In the genomic region with DNA sequence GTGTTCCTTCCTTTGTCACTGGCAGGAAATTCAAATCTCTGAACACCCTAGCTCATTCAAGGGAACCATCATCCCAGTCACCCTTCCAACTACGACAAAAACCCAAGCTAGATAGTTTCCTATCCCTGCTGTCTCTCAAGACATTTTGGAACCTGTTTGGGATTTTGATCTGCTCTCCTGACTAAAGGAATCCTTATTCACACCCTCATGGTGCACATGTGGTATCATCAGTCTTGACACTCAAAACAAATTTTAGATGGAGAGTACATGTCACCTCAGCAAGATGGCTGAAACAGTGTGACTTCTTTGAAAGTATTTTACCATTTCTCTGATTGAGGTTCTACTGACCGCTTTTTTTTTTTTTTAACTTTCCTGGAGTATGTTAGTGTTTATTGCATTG, we compare ENCODE assay signal across 2 cellular contexts.
TF ChIP-seq lines count a peak whose summit lies in the region.

No MANE protein-coding gene starts in this region.

TF ChIP-seq in IMR-90, 13 proteins besides CTCF, POLR2A, EP300 and RAD21:
- TF ChIP-seq ELK1 (IDR thresholded peaks at IDR 0.05; ENCODE audit: borderline replicate concordance, low read depth, low read length) = no peak
- TF ChIP-seq MAFK (IDR thresholded peaks at IDR 0.05; ENCODE audit: low read depth, low read length) = no peak
- no peak for TF ChIP-seq MXI1 (IDR thresholded peaks at IDR 0.05; ENCODE audit: borderline replicate concordance, low read depth, low read length)
- TF ChIP-seq CHD1 (IDR thresholded peaks at IDR 0.05; ENCODE audit: low read depth, low read length) = no peak
- TF ChIP-seq RFX5 (IDR thresholded peaks at IDR 0.05; ENCODE audit: low read depth, low read length) = no peak

TF ChIP-seq in K562, 482 proteins besides CTCF, POLR2A, EP300 and RAD21 (continued from another document):
- TF ChIP-seq ZNF398 (CRISPR knock-in tag; IDR thresholded peaks at IDR 0.05) (peak; percentile 34; the same call in 1 of the 2 replicates), ZFP91 (CRISPR knock-in tag; IDR thresholded peaks at IDR 0.05) (no peak), SMAD3 (CRISPR knock-in tag; conservative IDR thresholded peaks at IDR 0.05) (0 out of 2 replicates have a peak, but pooled peaks have one; percentile 21), SMC3 (conservative IDR thresholded peaks at IDR 0.05; ENCODE audit: insufficient read depth, low read depth, low read length) (no peak), ERF (CRISPR knock-in tag; IDR thresholded peaks at IDR 0.05) (peak; percentile 60; the same call in 1 of the 2 replicates), ZNF175 (CRISPR knock-in tag; IDR thresholded peaks at IDR 0.05; ENCODE audit: low read depth) (0 out of 2 replicates have a peak, but pooled peaks have one; percentile 35), WHSC1 (IDR thresholded peaks at IDR 0.05; ENCODE audit: low read length) (no peak), ZNF551 (CRISPR knock-in tag; IDR thresholded peaks at IDR 0.05) (no peak), ZNF717 (CRISPR knock-in tag; IDR thresholded peaks at IDR 0.05) (no peak), IFI16 (CRISPR knock-in tag; IDR thresholded peaks at IDR 0.05) (no peak), GATAD2B (IDR thresholded peaks at IDR 0.05; ENCODE audit: borderline replicate concordance) (no peak), RFX7 (CRISPR knock-in tag; IDR thresholded peaks at IDR 0.05) (no peak), DMBX1 (CRISPR knock-in tag; IDR thresholded peaks at IDR 0.05; ENCODE audit: borderline replicate concordance) (peak; percentile 83; the same call in 1 of the 2 replicates), NCOA4 (IDR thresholded peaks at IDR 0.05; ENCODE audit: partially characterized antibody) (no peak), CEBPG (CRISPR knock-in tag; IDR thresholded peaks at IDR 0.05) (no peak), CEBPG (tag; conservative IDR thresholded peaks at IDR 0.05 in 1 of 2, IDR thresholded peaks at IDR 0.05 in 1 of 2) (no peak), E2F3 (CRISPR knock-in tag; IDR thresholded peaks at IDR 0.05) (peak; percentile 21; the same call in 1 of the 2 replicates)
- TF ChIP-seq, protein P1, sequence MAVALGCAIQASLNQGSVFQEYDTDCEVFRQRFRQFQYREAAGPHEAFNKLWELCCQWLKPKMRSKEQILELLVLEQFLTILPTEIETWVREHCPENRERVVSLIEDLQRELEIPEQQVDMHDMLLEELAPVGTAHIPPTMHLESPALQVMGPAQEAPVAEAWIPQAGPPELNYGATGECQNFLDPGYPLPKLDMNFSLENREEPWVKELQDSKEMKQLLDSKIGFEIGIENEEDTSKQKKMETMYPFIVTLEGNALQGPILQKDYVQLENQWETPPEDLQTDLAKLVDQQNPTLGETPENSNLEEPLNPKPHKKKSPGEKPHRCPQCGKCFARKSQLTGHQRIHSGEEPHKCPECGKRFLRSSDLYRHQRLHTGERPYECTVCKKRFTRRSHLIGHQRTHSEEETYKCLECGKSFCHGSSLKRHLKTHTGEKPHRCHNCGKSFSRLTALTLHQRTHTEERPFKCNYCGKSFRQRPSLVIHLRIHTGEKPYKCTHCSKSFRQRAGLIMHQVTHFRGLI (CRISPR knock-in tag; IDR thresholded peaks at IDR 0.05) = peak; percentile 22; the same call in 1 of the 2 replicates
- TF ChIP-seq, protein P2, sequence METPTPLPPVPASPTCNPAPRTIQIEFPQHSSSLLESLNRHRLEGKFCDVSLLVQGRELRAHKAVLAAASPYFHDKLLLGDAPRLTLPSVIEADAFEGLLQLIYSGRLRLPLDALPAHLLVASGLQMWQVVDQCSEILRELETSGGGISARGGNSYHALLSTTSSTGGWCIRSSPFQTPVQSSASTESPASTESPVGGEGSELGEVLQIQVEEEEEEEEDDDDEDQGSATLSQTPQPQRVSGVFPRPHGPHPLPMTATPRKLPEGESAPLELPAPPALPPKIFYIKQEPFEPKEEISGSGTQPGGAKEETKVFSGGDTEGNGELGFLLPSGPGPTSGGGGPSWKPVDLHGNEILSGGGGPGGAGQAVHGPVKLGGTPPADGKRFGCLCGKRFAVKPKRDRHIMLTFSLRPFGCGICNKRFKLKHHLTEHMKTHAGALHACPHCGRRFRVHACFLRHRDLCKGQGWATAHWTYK (CRISPR knock-in tag; IDR thresholded peaks at IDR 0.05) = 0 out of 2 replicates have a peak, but pooled peaks have one; percentile 15
